Comparison of ENCODE assay signal across 8 cellular contexts in genomic region chr6:35552285-35552917, GRCh38. TPM values are rescaled to one million over a fixed set of nuclear protein-coding genes. Genes with fewer than 3 reads are reported as not detected.
DNase-seq lines count a peak whose midpoint lies in the region; ATAC-seq and TF ChIP-seq lines count a peak whose summit lies in the region.

No MANE protein-coding gene starts in this region.

- no peaks in the 10 kb centered on the region for H3K4me1 ChIP-seq in HCT116 (ENCODE audit: control insufficient read depth in 1 of 2, insufficient read depth in 2 of 2, low read length in 2 of 2)
- H3K4me1 ChIP-seq in body of pancreas, result no peaks in the 10 kb centered on the region

- H3K4me2 ChIP-seq in HCT116 (ENCODE audit: low read length), result no peak overlapping the region

- peaks cover 7% of the 10 kb centered on the region for H3K4me1 Mint-ChIP-seq in mesothelial cell of epicardium
- H3K4me1 Mint-ChIP-seq in stimulated activated naive CD8-positive, alpha-beta T cell treated with anti-CD3 and anti-CD28 coated beads, Interleukin-15, amount 100 ng/mL, for 72 hours, result peaks cover 4% of the 10 kb centered on the region

- peak; percentile 29 for DNase-seq in ACHN
- DNase-seq in HCT116 (ENCODE audit: low read depth, low spot score), result peak; percentile 26
- DNase-seq in T-helper 9 cell, result peak; percentile 63
- peak; percentile 39 to 68 (median 52) for DNase-seq in body of pancreas
- DNase-seq in mesothelial cell of epicardium (ENCODE audit: low spot score in 2 of 2, unreplicated experiment in 2 of 2), result no peak
- peak; percentile 52 to 68 for DNase-seq in stimulated activated naive CD8-positive, alpha-beta T cell treated with anti-CD3 and anti-CD28 coated beads, Interleukin-15, amount 100 ng/mL, for 72 hours

- H3K79me2 ChIP-seq in HCT116 (ENCODE audit: insufficient read depth, low read length), result no peaks in the 10 kb centered on the region

- in situ Hi-C loops in ACHN (cut with HindIII; ENCODE audit: low pct_ligation_motif_present, low pct_unique_long_range_greater_than_20kb, low sequenced_read_pairs), result loop anchor here (25.0 kb wide), 1 partner anchor 185 kb away; the partner anchor contains the start of gene ARMC12

- TF ChIP-seq POLR2A in HCT116 (IDR thresholded peaks at IDR 0.05; ENCODE audit: borderline replicate concordance, extremely low read depth, insufficient read depth, insufficient read length), result no peak
- TF ChIP-seq POLR2A in body of pancreas (IDR thresholded peaks at IDR 0.05), result no peak

- H3K27me3 ChIP-seq in HCT116 (ENCODE audit: insufficient read depth, low read length), result no peaks in the 10 kb centered on the region
- no peaks in the 10 kb centered on the region for H3K27me3 ChIP-seq in body of pancreas

- peak; percentile 78 for ATAC-seq in HCT116
- ATAC-seq in body of pancreas, result peak; percentile 56
- ATAC-seq in stimulated activated naive CD8-positive, alpha-beta T cell treated with anti-CD3 and anti-CD28 coated beads, Interleukin-15, amount 100 ng/mL, for 72 hours, result peak; percentile 43
- no peak for ATAC-seq in HG03442 (IDR thresholded peaks at IDR 0.05; ENCODE audit: unreplicated experiment)
- ATAC-seq in GM18517 (IDR thresholded peaks at IDR 0.05; ENCODE audit: unreplicated experiment), result no peak

- H3K36me3 ChIP-seq in HCT116 (ENCODE audit: control insufficient read depth in 1 of 2, insufficient read depth in 2 of 2, low read length in 2 of 2), result no peaks in the 10 kb centered on the region
- no peaks in the 10 kb centered on the region for H3K36me3 ChIP-seq in body of pancreas (replicated peaks in 1 of 2; ENCODE audit: insufficient read depth in 1 of 2, low read depth in 2 of 2)

- H3K9me2 ChIP-seq in HCT116 (ENCODE audit: insufficient read depth), result no peaks in the 10 kb centered on the region

- no peaks in the 10 kb centered on the region for H4K20me1 ChIP-seq in HCT116 (ENCODE audit: insufficient read depth)

- H3K4me3 Mint-ChIP-seq in mesothelial cell of epicardium, result no peak overlapping the region
- H3K4me3 Mint-ChIP-seq in stimulated activated naive CD8-positive, alpha-beta T cell treated with anti-CD3 and anti-CD28 coated beads, Interleukin-15, amount 100 ng/mL, for 72 hours, result no peak overlapping the region

- BruUV-seq in HCT116 (replicated peaks; lab: Mats Ljungman, UMichigan), result no TSS peak

- H3K27ac ChIP-seq in HCT116 (ENCODE audit: low read depth, low read length) (no peak overlapping the region), body of pancreas (no peak overlapping the region)

- no peak overlapping the region for H2AFZ ChIP-seq in HCT116 (ENCODE audit: low read depth, low read length, poor library complexity, severe bottlenecking)

- H3K9me3 ChIP-seq in HCT116 (ENCODE audit: control insufficient read depth in 1 of 2, insufficient read depth in 1 of 2, low read depth in 1 of 2, low read length in 2 of 2) (peaks cover 4 to 9% of the 10 kb centered on the region in 2 experiments; a peak in 2 of 4 replicates), body of pancreas (no peaks in the 10 kb centered on the region)

- 49 to 63% methylated on average over 5 of the region's 5 CpGs for WGBS in body of pancreas, 2 donors

- no peak overlapping the region for H3K9ac ChIP-seq in HCT116 (ENCODE audit: low read length)

- intact Hi-C loops in HCT116 (cut with micrococcal nuclease) (no loop called here), body of pancreas (cut with DNase I) (no loop called here)

- H3K27ac Mint-ChIP-seq in mesothelial cell of epicardium, result no peak overlapping the region
- H3K27ac Mint-ChIP-seq in stimulated activated naive CD8-positive, alpha-beta T cell treated with anti-CD3 and anti-CD28 coated beads, Interleukin-15, amount 100 ng/mL, for 72 hours, result no peak overlapping the region

- peaks cover 3% of the 10 kb centered on the region for H3K36me3 Mint-ChIP-seq in mesothelial cell of epicardium

- CTCF ChIA-PET in HCT116 (lab: Charles Lee), result interaction anchor here (0.6 to 1.2 kb wide), 8 partner anchors 11 to 184 kb away, joined by 3 to 7 read pairs (median 3); no protein-coding TSS in a partner anchor

- peak; percentile 60 for TF ChIP-seq RAD21 in HCT116 (IDR thresholded peaks at IDR 0.05; ENCODE audit: low read depth)

- RAD21 ChIA-PET in HCT116 (lab: Charles Lee; ENCODE audit: low non-redundant PET in 1 of 2, low total read pairs in 2 of 2, uncharacterized antibody in 2 of 2, unreplicated experiment in 2 of 2), result no interaction called here

- no peaks in the 10 kb centered on the region for H3K27me3 Mint-ChIP-seq in mesothelial cell of epicardium (ENCODE audit: low read depth)
- H3K27me3 Mint-ChIP-seq in stimulated activated naive CD8-positive, alpha-beta T cell treated with anti-CD3 and anti-CD28 coated beads, Interleukin-15, amount 100 ng/mL, for 72 hours, result no peaks in the 10 kb centered on the region

- POLR2A ChIA-PET in HCT116 (lab: Charles Lee), result interaction anchor here (0.6 kb wide), 1 partner anchor 58 kb away, joined by 3 read pairs; no protein-coding TSS in a partner anchor

- H3K9me3 Mint-ChIP-seq in mesothelial cell of epicardium, result peaks cover 12% of the 10 kb centered on the region
- H3K9me3 Mint-ChIP-seq in stimulated activated naive CD8-positive, alpha-beta T cell treated with anti-CD3 and anti-CD28 coated beads, Interleukin-15, amount 100 ng/mL, for 72 hours, result peaks cover 5 to 7% of the 10 kb centered on the region in 2 donors

- H3K4me3 ChIP-seq in HCT116 (replicated peaks in 1 of 2; ENCODE audit: low read depth in 1 of 2, low read length in 2 of 2), result no peak overlapping the region
- no peak overlapping the region for H3K4me3 ChIP-seq in body of pancreas

- TF ChIP-seq CTCF in HCT116 (IDR thresholded peaks at IDR 0.05 in 2 of 3, conservative IDR thresholded peaks at IDR 0.05 in 1 of 3; ENCODE audit: borderline replicate concordance in 1 of 3, insufficient read depth in 1 of 3, low read depth in 2 of 3, low read length in 2 of 3) (peak; percentile 38 to 97 (median 96); a peak in 5 of 6 replicates), body of pancreas (IDR thresholded peaks at IDR 0.05) (peak; percentile 52 to 75 (median 66)), mesothelial cell of epicardium (IDR thresholded peaks at IDR 0.05; ENCODE audit: unreplicated experiment) (peak; percentile 75)

TF ChIP-seq in HCT116, 20 proteins besides CTCF, POLR2A, EP300 and RAD21:
- no peak for TF ChIP-seq SP1 (IDR thresholded peaks at IDR 0.05; ENCODE audit: low read depth)
- TF ChIP-seq EZH2 (IDR thresholded peaks at IDR 0.05), result no peak
- TF ChIP-seq SRF (IDR thresholded peaks at IDR 0.05; ENCODE audit: low read depth), result no peak
- TF ChIP-seq FOSL1 (IDR thresholded peaks at IDR 0.05; ENCODE audit: low read depth), result no peak
- TF ChIP-seq SIN3A (IDR thresholded peaks at IDR 0.05; ENCODE audit: low read depth), result no peak
- 0 out of 2 replicates have a peak, but pooled peaks have one; percentile 17 for TF ChIP-seq CBX3 (IDR thresholded peaks at IDR 0.05; ENCODE audit: low read depth)
- TF ChIP-seq MAX (IDR thresholded peaks at IDR 0.05), result no peak
- TF ChIP-seq ZBTB33 (IDR thresholded peaks at IDR 0.05; ENCODE audit: extremely low read depth, insufficient replicate concordance, low read length), result no peak
TF ChIP-seq in HCT116: peak in this region for 1.

RNA-seq across cellular contexts. Expression of gene TULP1, which starts 39.7 kb away (rescaled TPM):
- total RNA-seq in HCT116 (2021; ENCODE audit: unreplicated experiment) (not detected), body of pancreas (not detected), mesothelial cell of epicardium (17.5 to 17.7 TPM (median 17.6 TPM) in 3 replicates)
- 0.05 TPM in 1 of 2 replicates, not detected in the other for polyA plus RNA-seq in HCT116 (2012)

RNA-seq across cellular contexts. Expression of gene TEAD3, which starts 55.5 kb away (rescaled TPM):
- total RNA-seq in HCT116 (2021; ENCODE audit: unreplicated experiment) (21.8 TPM), body of pancreas (1 to 10 TPM; 6.5 to 8.9 TPM), mesothelial cell of epicardium (88.2 to 91.8 TPM (median 91.4 TPM) in 3 replicates)
- 20.5 and 20.9 TPM in 2 replicates for polyA plus RNA-seq in HCT116 (2012)

Comparison
In these comparisons a context has a peak if more than half of its experiments do, and no peak if none do; other contexts are left out.
1. DNase-seq: peak in ACHN (single experiment), HCT116 (single experiment), T-helper 9 cell (single experiment), body of pancreas (4 of 4) and stimulated activated naive CD8-positive, alpha-beta T cell treated with anti-CD3 and anti-CD28 coated beads, Interleukin-15, amount 100 ng/mL, for 72 hours (2 of 2); none in mesothelial cell of epicardium (0 of 2).
2. ATAC-seq: peak in HCT116 (single experiment), body of pancreas (single experiment) and stimulated activated naive CD8-positive, alpha-beta T cell treated with anti-CD3 and anti-CD28 coated beads, Interleukin-15, amount 100 ng/mL, for 72 hours (single experiment); none in HG03442 (single experiment) and GM18517 (single experiment).
3. RNA of gene TULP1, which starts 39.7 kb away (total RNA-seq): 17.5 to 17.7 TPM in mesothelial cell of epicardium; not detected in HCT116 (single experiment) and not detected in body of pancreas; every median in the first group is over 10 times any median in the second.
4. Peak in every context shown above with its lines, with median percentiles within 50 percentile points of each other: CTCF ChIP-seq.